Comparison of ENCODE assay signal across 9 cellular contexts in the genomic region with DNA sequence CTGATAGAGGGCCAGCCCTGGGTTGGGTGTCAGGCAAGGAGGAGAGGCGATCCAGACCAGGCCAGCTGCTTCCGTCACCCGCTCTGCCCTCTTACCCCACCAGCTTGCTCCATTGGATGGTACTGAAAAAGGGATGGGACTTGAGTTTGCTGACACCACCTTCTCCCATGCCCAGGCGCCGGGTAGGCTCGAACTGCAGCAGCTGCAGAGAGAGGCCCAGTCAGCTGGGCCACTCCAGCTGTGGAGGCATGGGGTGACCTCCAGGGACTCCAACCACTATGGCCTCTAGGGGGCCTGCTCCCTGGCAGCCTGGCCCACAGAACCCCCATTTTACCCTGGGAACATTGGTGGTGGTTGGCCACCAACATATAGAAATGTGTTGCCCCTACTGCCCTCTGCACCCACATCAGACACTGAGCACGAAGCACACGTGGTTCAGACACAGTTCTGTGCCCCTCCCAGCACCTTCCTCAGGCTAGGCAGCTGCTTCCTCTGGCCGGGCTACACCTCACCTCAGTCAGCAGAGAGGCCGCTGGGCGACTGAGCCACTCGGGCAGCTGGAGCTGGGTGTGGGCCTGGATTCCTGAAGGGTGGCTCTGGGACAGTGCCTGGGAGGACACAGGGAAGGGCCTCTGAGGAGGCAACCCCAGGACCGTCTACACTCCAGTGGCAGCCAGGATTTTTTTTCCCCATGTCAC. TPM values are rescaled to one million over a fixed set of nuclear protein-coding genes. Genes with fewer than 3 reads are reported as not detected.
DNase-seq lines count a peak whose midpoint lies in the region; ATAC-seq and TF ChIP-seq lines count a peak whose summit lies in the region.
"Had no signal": no experiment of that assay in that cellular context is flagged by ENCODE, and none has a peak within 500 bp of the region (broad histone marks: within the 10 kb centered on the region; RNA-seq: fewer than 3 reads in every experiment).

No MANE protein-coding gene starts in this region.

- H3K4me2 ChIP-seq in HCT116 (ENCODE audit: low read length): no peak overlapping the region

- no peaks in the 10 kb centered on the region for H3K9me2 ChIP-seq in HCT116 (ENCODE audit: insufficient read depth)

- H3K4me3 Mint-ChIP-seq in CD14-positive monocyte: no peak overlapping the region
- no peak overlapping the region for H3K4me3 Mint-ChIP-seq in naive thymus-derived CD4-positive, alpha-beta T cell

- ATAC-seq in HCT116 (peak; percentile 33; the same call in 1 of the 2 replicates), lower lobe of right lung (peak; percentile 2 to 3), HG03025 (IDR thresholded peaks at IDR 0.05; ENCODE audit: low FRiP score, unreplicated experiment) (no peak), HG02623 (IDR thresholded peaks at IDR 0.05; ENCODE audit: unreplicated experiment) (no peak)
- no peak for ATAC-seq in naive thymus-derived CD4-positive, alpha-beta T cell

- no peak overlapping the region for H3K27ac ChIP-seq in HCT116 (ENCODE audit: low read depth, low read length)
- H3K27ac ChIP-seq in lower lobe of right lung: no peak overlapping the region
- H3K27ac ChIP-seq in naive thymus-derived CD4-positive, alpha-beta T cell (ENCODE audit: low read depth, low read length): no peak overlapping the region

- no peaks in the 10 kb centered on the region for H3K9me3 Mint-ChIP-seq in CD14-positive monocyte
- H3K9me3 Mint-ChIP-seq in naive thymus-derived CD4-positive, alpha-beta T cell: no peaks in the 10 kb centered on the region

- RAD21 ChIA-PET in HCT116 (lab: Charles Lee; ENCODE audit: low non-redundant PET in 1 of 2, low total read pairs in 2 of 2, uncharacterized antibody in 2 of 2, unreplicated experiment in 2 of 2): interaction anchor here (2.3 to 2.6 kb wide), 2 partner anchors 46 kb away, joined by 12 to 13 read pairs; no protein-coding TSS in a partner anchor

- DNase-seq in CD14-positive monocyte (ENCODE audit: low spot score): no peak
- no peak for DNase-seq in HCT116 (ENCODE audit: low read depth, low spot score)
- no peak for DNase-seq in adipocyte (ENCODE audit: low read depth)
- no peak for DNase-seq in lower lobe of right lung
- no peak for DNase-seq in naive thymus-derived CD4-positive, alpha-beta T cell
- no peak for DNase-seq in AG08396 (ENCODE audit: low spot score)
- DNase-seq: RPMI8226 had no signal

- POLR2A ChIA-PET in HCT116 (lab: Charles Lee): no interaction called here
- POLR2A ChIA-PET in naive thymus-derived CD4-positive, alpha-beta T cell (lab: Charles Lee): interaction anchor here (0.5 to 3.8 kb wide), 5 partner anchors 40 to 654 kb away, joined by 3 to 39 read pairs (median 3); no protein-coding TSS in a partner anchor

- H2AFZ ChIP-seq in HCT116 (ENCODE audit: low read depth, low read length, poor library complexity, severe bottlenecking): no peak overlapping the region

- no peak overlapping the region for H3K9ac ChIP-seq in HCT116 (ENCODE audit: low read length)
- H3K9ac ChIP-seq in adipocyte (ENCODE audit: low read length): peak overlapping the region; percentile 36

- H3K27me3 ChIP-seq in HCT116 (ENCODE audit: insufficient read depth, low read length) (no peaks in the 10 kb centered on the region), adipocyte (replicated peaks; ENCODE audit: control insufficient read depth, insufficient read depth, low read length) (no peaks in the 10 kb centered on the region), lower lobe of right lung (ENCODE audit: low read depth) (no peaks in the 10 kb centered on the region)
- no peaks in the 10 kb centered on the region for H3K27me3 ChIP-seq in naive thymus-derived CD4-positive, alpha-beta T cell (ENCODE audit: control insufficient read depth in 2 of 2, insufficient read depth in 2 of 2, low read length in 2 of 2)

- TF ChIP-seq RAD21 in HCT116 (IDR thresholded peaks at IDR 0.05; ENCODE audit: low read depth): no peak

- peak overlapping the region in 3 of 7 donors; percentile 13 to 69 (median 19) for H3K27ac Mint-ChIP-seq in CD14-positive monocyte
- H3K27ac Mint-ChIP-seq in naive thymus-derived CD4-positive, alpha-beta T cell: peak overlapping the region in 2 of 9 donors; percentile 24 to 32

- TF ChIP-seq CTCF in CD14-positive monocyte (IDR thresholded peaks at IDR 0.05): peak; percentile 17
- TF ChIP-seq CTCF in HCT116 (IDR thresholded peaks at IDR 0.05 in 2 of 3, conservative IDR thresholded peaks at IDR 0.05 in 1 of 3; ENCODE audit: borderline replicate concordance in 1 of 3, insufficient read depth in 1 of 3, low read depth in 2 of 3, low read length in 2 of 3): peak in 2 of 3 experiments; percentile 36 to 39; a peak in 4 of 6 replicates
- no peak for TF ChIP-seq CTCF in lower lobe of right lung (IDR thresholded peaks at IDR 0.05)

- peaks cover 6 to 11% of the 10 kb centered on the region in 2 experiments; a peak in 3 of 4 replicates for H3K36me3 ChIP-seq in HCT116 (ENCODE audit: control insufficient read depth in 1 of 2, insufficient read depth in 2 of 2, low read length in 2 of 2)
- H3K36me3 ChIP-seq in adipocyte (ENCODE audit: control insufficient read depth, insufficient read depth, low read length, severe bottlenecking): peaks cover 22% of the 10 kb centered on the region
- peaks cover 35% of the 10 kb centered on the region for H3K36me3 ChIP-seq in lower lobe of right lung
- H3K36me3 ChIP-seq in naive thymus-derived CD4-positive, alpha-beta T cell (ENCODE audit: control insufficient read depth in 2 of 3, insufficient read depth in 3 of 3, low read length in 3 of 3): peaks cover 0 to 13% (median 2%) of the 10 kb centered on the region in 3 experiments

- H4K20me1 ChIP-seq in HCT116 (ENCODE audit: insufficient read depth): no peaks in the 10 kb centered on the region

- TF ChIP-seq POLR2A in HCT116 (IDR thresholded peaks at IDR 0.05; ENCODE audit: borderline replicate concordance, extremely low read depth, insufficient read depth, insufficient read length): no peak

- no TSS peak for BruUV-seq in HCT116 (replicated peaks; lab: Mats Ljungman, UMichigan)

- no peaks in the 10 kb centered on the region for H3K4me1 Mint-ChIP-seq in CD14-positive monocyte
- H3K4me1 Mint-ChIP-seq in naive thymus-derived CD4-positive, alpha-beta T cell: peaks cover 0 to 23% (median 4%) of the 10 kb centered on the region in 7 donors

- peaks cover 0 to 6% (median 1%) of the 10 kb centered on the region in 3 donors for H3K27me3 Mint-ChIP-seq in CD14-positive monocyte (ENCODE audit: low read depth in 3 of 3)
- H3K27me3 Mint-ChIP-seq in naive thymus-derived CD4-positive, alpha-beta T cell: no peaks in the 10 kb centered on the region

- H3K9me3 ChIP-seq in HCT116 (ENCODE audit: control insufficient read depth in 1 of 2, insufficient read depth in 1 of 2, low read depth in 1 of 2, low read length in 2 of 2) (no peaks in the 10 kb centered on the region), adipocyte (ENCODE audit: control insufficient read depth, low read length) (no peaks in the 10 kb centered on the region), lower lobe of right lung (no peaks in the 10 kb centered on the region)
- H3K9me3 ChIP-seq in naive thymus-derived CD4-positive, alpha-beta T cell (ENCODE audit: control insufficient read depth in 2 of 3, low read length in 3 of 3): no peaks in the 10 kb centered on the region

- H3K4me1 ChIP-seq in HCT116 (ENCODE audit: control insufficient read depth in 1 of 2, insufficient read depth in 2 of 2, low read length in 2 of 2) (peaks cover 12 to 23% of the 10 kb centered on the region in 2 experiments; a peak in 3 of 4 replicates), adipocyte (ENCODE audit: control insufficient read depth, insufficient read depth, low read length) (peaks cover 17% of the 10 kb centered on the region), lower lobe of right lung (peaks cover 23% of the 10 kb centered on the region)
- peaks cover 0 to 6% of the 10 kb centered on the region in 2 donors for H3K4me1 ChIP-seq in naive thymus-derived CD4-positive, alpha-beta T cell (ENCODE audit: control insufficient read depth in 2 of 2, insufficient read depth in 2 of 2, low read length in 2 of 2)

- H3K79me2 ChIP-seq in HCT116 (ENCODE audit: insufficient read depth, low read length): no peaks in the 10 kb centered on the region

- intact Hi-C loops in CD14-positive monocyte (cut with micrococcal nuclease): loop anchor here (5.0 kb wide), 1 partner anchor 300 kb away; no protein-coding TSS in a partner anchor
- intact Hi-C loops in HCT116 (cut with micrococcal nuclease): no loop called here
- intact Hi-C loops in lower lobe of right lung (cut with DNase I): loop anchor here (10.0 kb wide), 1 partner anchor 52 kb away; no protein-coding TSS in a partner anchor
- intact Hi-C loops in naive thymus-derived CD4-positive, alpha-beta T cell (cut with micrococcal nuclease): no loop called here

- H3K4me3 ChIP-seq in HCT116 (replicated peaks in 1 of 2; ENCODE audit: low read depth in 1 of 2, low read length in 2 of 2): no peak overlapping the region
- no peak overlapping the region for H3K4me3 ChIP-seq in adipocyte (ENCODE audit: low read length)
- H3K4me3 ChIP-seq in lower lobe of right lung: no peak overlapping the region
- H3K4me3 ChIP-seq in naive thymus-derived CD4-positive, alpha-beta T cell (ENCODE audit: low read length): no peak overlapping the region

- H3K36me3 Mint-ChIP-seq in CD14-positive monocyte: peaks cover 27 to 34% of the 10 kb centered on the region in 2 donors
- peaks cover 0 to 13% (median 0%) of the 10 kb centered on the region in 5 donors for H3K36me3 Mint-ChIP-seq in naive thymus-derived CD4-positive, alpha-beta T cell

- CTCF ChIA-PET in HCT116 (lab: Charles Lee): interaction anchor here (2.2 to 5.5 kb wide), 3 partner anchors 16 to 46 kb away, joined by 8 to 94 read pairs (median 13); partner anchors contain the start of gene RPS6KL1
- CTCF ChIA-PET in naive thymus-derived CD4-positive, alpha-beta T cell (lab: Charles Lee): interaction anchor here (0.6 to 11.8 kb wide), 13 partner anchors 10 to 298 kb away, joined by 3 to 317 read pairs (median 4); partner anchors contain the start of gene DLST

RNA-seq across cellular contexts. Expression of gene RPS6KL1, which starts 16.0 kb away (rescaled TPM):
- not detected for polyA plus RNA-seq in CD14-positive monocyte
- total RNA-seq in HCT116 (2021; ENCODE audit: unreplicated experiment) (6.7 TPM), lower lobe of right lung (2.0 TPM)
- 4.5 and 6.5 TPM in 2 replicates for polyA plus RNA-seq in HCT116 (2012)
- 10 to 100 TPM in 2 of 5 experiments, 1 to 10 TPM in 3; 3.0 to 12.8 (median 6.3) TPM for total RNA-seq in naive thymus-derived CD4-positive, alpha-beta T cell
- 1 to 10 TPM; 2.0 to 4.0 TPM for polyA plus RNA-seq in naive thymus-derived CD4-positive, alpha-beta T cell

RNA-seq across cellular contexts. Expression of gene DLST, which starts 25.4 kb away (rescaled TPM):
- polyA plus RNA-seq in CD14-positive monocyte: 1 to 10 TPM; 6.7 to 7.3 TPM
- 101 TPM for total RNA-seq in HCT116 (2021; ENCODE audit: unreplicated experiment)
- polyA plus RNA-seq in HCT116 (2012): 66.1 and 83.0 TPM in 2 replicates
- total RNA-seq in lower lobe of right lung: 82.7 TPM
- 100 to 1,000 TPM in 2 of 5 experiments, 10 to 100 TPM in 3; 90.0 to 132 (median 96.5) TPM for total RNA-seq in naive thymus-derived CD4-positive, alpha-beta T cell
- 1 to 10 TPM; 8.9 to 9.2 TPM for polyA plus RNA-seq in naive thymus-derived CD4-positive, alpha-beta T cell

RNA-seq across cellular contexts. Expression of gene PROX2, which starts 31.1 kb away (rescaled TPM):
- polyA plus RNA-seq in CD14-positive monocyte: not detected
- total RNA-seq in HCT116 (2021; ENCODE audit: unreplicated experiment): not detected
- polyA plus RNA-seq in HCT116 (2012): 0.07 and 0.09 TPM in 2 replicates
- 0.12 TPM for total RNA-seq in lower lobe of right lung
- total RNA-seq in naive thymus-derived CD4-positive, alpha-beta T cell: under 1 TPM in 2 of 5 experiments, not detected in 3; 0.13 to 0.54 TPM
- under 1 TPM; 0.05 to 0.06 TPM for polyA plus RNA-seq in naive thymus-derived CD4-positive, alpha-beta T cell

RNA-seq across cellular contexts. Expression of gene PGF, which starts 48.3 kb away (rescaled TPM):
- not detected for polyA plus RNA-seq in CD14-positive monocyte
- total RNA-seq in HCT116 (2021; ENCODE audit: unreplicated experiment) (6.4 TPM), lower lobe of right lung (3.0 TPM)
- polyA plus RNA-seq in HCT116 (2012): 3.2 and 4.3 TPM in 2 replicates
- total RNA-seq in naive thymus-derived CD4-positive, alpha-beta T cell: under 1 TPM in 2 of 5 experiments, not detected in 3; 0.22 to 0.37 TPM
- under 1 TPM in 1 of 2 donors, not detected in 1; 0.17 TPM for polyA plus RNA-seq in naive thymus-derived CD4-positive, alpha-beta T cell

Comparison
In these comparisons a context has a peak if more than half of its experiments do, and no peak if none do; other contexts are left out.
1. ATAC-seq: peak in HCT116 (single experiment) and lower lobe of right lung (2 of 2); none in naive thymus-derived CD4-positive, alpha-beta T cell (single experiment), HG03025 (single experiment) and HG02623 (single experiment).
2. intact Hi-C loops: an anchor here in CD14-positive monocyte (5.0 kb wide) and lower lobe of right lung (10.0 kb wide); none called in HCT116 and naive thymus-derived CD4-positive, alpha-beta T cell.